In the genomic region with DNA sequence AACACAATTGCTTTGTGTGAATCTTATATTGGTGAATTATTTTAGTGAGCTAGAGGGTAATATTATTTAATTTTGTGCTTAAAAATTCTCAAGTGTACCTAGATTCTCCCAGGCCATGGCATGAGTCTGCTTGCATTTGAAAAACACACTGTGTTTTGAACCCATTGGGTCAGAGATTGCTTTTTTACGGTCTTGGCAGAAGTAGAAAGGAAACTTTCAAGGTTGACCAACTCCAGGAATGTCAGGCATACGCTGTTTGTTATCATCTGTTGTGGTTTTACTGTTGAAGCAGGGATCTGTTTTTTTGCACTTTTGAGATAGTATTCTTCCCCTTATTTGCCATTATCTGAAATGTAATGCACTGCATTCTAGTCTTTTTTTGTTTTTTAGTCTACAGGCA, we compare ENCODE assay signal across 35 cellular contexts.
DNase-seq lines count a peak whose midpoint lies in the region; ATAC-seq, FAIRE-seq and TF ChIP-seq lines count a peak whose summit lies in the region.
"Had no signal": no experiment of that assay in that cellular context is flagged by ENCODE, and none has a peak within 500 bp of the region (broad histone marks: within the 10 kb centered on the region; RNA-seq: fewer than 3 reads in every experiment).

No MANE protein-coding gene starts in this region.

- H3K4me1 ChIP-seq in DND-41 (ENCODE audit: insufficient read depth, low read length) (no peaks in the 10 kb centered on the region), H1 (replicated peaks in 1 of 4; ENCODE audit: control insufficient read depth in 3 of 4, insufficient read depth in 4 of 4, low read length in 3 of 4) (no peaks in the 10 kb centered on the region), mesendoderm (ENCODE audit: control insufficient read depth, low read depth, low read length) (no peaks in the 10 kb centered on the region)

- intact Hi-C loops in activated CD8-positive, alpha-beta T cell treated with anti-CD3 and anti-CD28 coated beads for 36 hours (cut with micrococcal nuclease), result no loop called here

- no peaks in the 10 kb centered on the region for H3K4me1 Mint-ChIP-seq in activated CD8-positive, alpha-beta T cell treated with anti-CD3 and anti-CD28 coated beads for 36 hours (ENCODE audit: low read depth)
- H3K4me1 Mint-ChIP-seq: activated CD4-positive, alpha-beta T cell treated with anti-CD3 and anti-CD28 coated beads for 36 hours; stimulated activated memory B cell treated with anti-CD40 and anti-IgM and Interleukin-4, amounts not matched to agents 10 μg/mL and 1 μg/mL and 100 μg/mL, for 72 hours had no signal

- H2BK20ac ChIP-seq in H1 (ENCODE audit: low read length), result no peak overlapping the region

- no peak overlapping the region for H3K4me2 ChIP-seq in DND-41 (ENCODE audit: insufficient read depth, low read length)
- no peak overlapping the region for H3K4me2 ChIP-seq in H1 (ENCODE audit: insufficient read depth in 1 of 2, low read depth in 2 of 2, low read length in 2 of 2)
- no peak overlapping the region for H3K4me2 ChIP-seq in mesendoderm (ENCODE audit: low read length)
- H3K4me2 ChIP-seq: BLaER1 had no signal

- H3K27me3 ChIP-seq in DND-41 (ENCODE audit: insufficient read depth, low read length, poor library complexity) (no peaks in the 10 kb centered on the region), H1 (replicated peaks in 1 of 4; ENCODE audit: control insufficient read depth in 3 of 4, extremely low read depth in 1 of 4, insufficient read depth in 3 of 4, low read length in 3 of 4) (no peaks in the 10 kb centered on the region), mesendoderm (ENCODE audit: insufficient read depth, low read length, poor library complexity) (no peaks in the 10 kb centered on the region)
- H3K27me3 ChIP-seq: BLaER1, cardiac muscle cell had no signal

- no peaks in the 10 kb centered on the region for H3K79me1 ChIP-seq in H1 (ENCODE audit: low read depth, low read length)
- H3K79me1 ChIP-seq in mesendoderm (ENCODE audit: low read length), result no peaks in the 10 kb centered on the region

- no peaks in the 10 kb centered on the region for H3K9me3 ChIP-seq in DND-41 (ENCODE audit: insufficient read depth, low read length, severe bottlenecking)
- no peaks in the 10 kb centered on the region for H3K9me3 ChIP-seq in H1 (ENCODE audit: insufficient read depth in 2 of 2, low read depth in 1 of 2, low read length in 1 of 2)
- H3K9me3 ChIP-seq: BLaER1 had no signal

- H2BK15ac ChIP-seq in H1 (ENCODE audit: low read length) (no peak overlapping the region), mesendoderm (replicated peaks; ENCODE audit: low read depth) (no peak overlapping the region)

- H3K27ac ChIP-seq in DND-41 (ENCODE audit: low read length) (no peak overlapping the region), H1 (ENCODE audit: low read depth, low read length) (no peak overlapping the region), mesendoderm (ENCODE audit: low read depth, low read length) (no peak overlapping the region)
- H3K27ac ChIP-seq: BLaER1, cardiac muscle cell, epithelial cell of prostate, GM23248, VCaP had no signal

- no peaks in the 10 kb centered on the region for H3K27me3 Mint-ChIP-seq in activated CD8-positive, alpha-beta T cell treated with anti-CD3 and anti-CD28 coated beads for 36 hours
- H3K27me3 Mint-ChIP-seq: activated CD4-positive, alpha-beta T cell treated with anti-CD3 and anti-CD28 coated beads for 36 hours; stimulated activated memory B cell treated with anti-CD40 and anti-IgM and Interleukin-4, amounts not matched to agents 10 μg/mL and 1 μg/mL and 100 μg/mL, for 72 hours; type B pancreatic cell had no signal

- H4K8ac ChIP-seq in H1 (ENCODE audit: extremely low read depth, insufficient read depth, low read length) (no peak overlapping the region), mesendoderm (ENCODE audit: low read depth, low read length) (no peak overlapping the region)

- no peak for TF ChIP-seq POLR2A in H1 (IDR thresholded peaks at IDR 0.05; ENCODE audit: control extremely low read depth in 1 of 2, low read depth in 2 of 2, low read length in 2 of 2)

- H4K20me1 ChIP-seq in DND-41 (ENCODE audit: insufficient read depth, low read length) (no peaks in the 10 kb centered on the region), H1 (replicated peaks in 1 of 2; ENCODE audit: control insufficient read depth in 1 of 2, insufficient read depth in 2 of 2, low read length in 2 of 2) (no peaks in the 10 kb centered on the region)
- H4K20me1 ChIP-seq: BLaER1 had no signal

- H3K18ac ChIP-seq in H1 (ENCODE audit: extremely low read depth, low read length) (no peak overlapping the region), mesendoderm (ENCODE audit: low read length) (no peak overlapping the region)

- no peaks in the 10 kb centered on the region for H3K23me2 ChIP-seq in H1 (ENCODE audit: low read depth, low read length)

- H3K36me3 Mint-ChIP-seq in activated CD8-positive, alpha-beta T cell treated with anti-CD3 and anti-CD28 coated beads for 36 hours (ENCODE audit: low read depth), result no peaks in the 10 kb centered on the region
- H3K36me3 Mint-ChIP-seq: activated naive CD4-positive, alpha-beta T cell treated with anti-CD3 and anti-CD28 coated beads, Interleukin-2, amount 50 U/mL, for 72 hours; stimulated activated memory B cell treated with anti-CD40 and anti-IgM and Interleukin-4, amounts not matched to agents 10 μg/mL and 1 μg/mL and 100 μg/mL, for 72 hours; type B pancreatic cell had no signal

- no peak for TF ChIP-seq EP300 in H1 (IDR thresholded peaks at IDR 0.05; ENCODE audit: borderline replicate concordance in 1 of 2, low read depth in 2 of 2, low read length in 2 of 2)

- no peak overlapping the region for H2BK120ac ChIP-seq in H1 (replicated peaks; ENCODE audit: low read depth, low read length)
- H2BK120ac ChIP-seq in mesendoderm (ENCODE audit: low read depth, low read length), result no peak overlapping the region

- H3K14ac ChIP-seq in H1 (ENCODE audit: insufficient read length), result no peak overlapping the region

- H3K56ac ChIP-seq in H1 (replicated peaks; ENCODE audit: insufficient read length, low read depth, low read length), result no peak overlapping the region
- H3K56ac ChIP-seq in mesendoderm (ENCODE audit: low read length), result no peak overlapping the region

- H3K4me3 Mint-ChIP-seq in activated CD8-positive, alpha-beta T cell treated with anti-CD3 and anti-CD28 coated beads for 36 hours, result no peak overlapping the region
- H3K4me3 Mint-ChIP-seq: activated CD4-positive, alpha-beta T cell treated with anti-CD3 and anti-CD28 coated beads for 36 hours; HFFc6; nephron; stimulated activated memory B cell treated with anti-CD40 and anti-IgM and Interleukin-4, amounts not matched to agents 10 μg/mL and 1 μg/mL and 100 μg/mL, for 72 hours; T-helper 1 cell treated with Interleukin-12 subunit alpha and Interleukin-12 subunit beta and Interleukin-4 antibody, amounts not matched to agents 30 μg/mL and 1 μg/mL, for 36 hours; type B pancreatic cell had no signal

- no peak overlapping the region for H3K27ac Mint-ChIP-seq in activated CD8-positive, alpha-beta T cell treated with anti-CD3 and anti-CD28 coated beads for 36 hours
- H3K27ac Mint-ChIP-seq: activated CD4-positive, alpha-beta T cell treated with anti-CD3 and anti-CD28 coated beads for 36 hours; activated naive CD4-positive, alpha-beta T cell treated with anti-CD3 and anti-CD28 coated beads, Interleukin-2, amount 50 U/mL, for 72 hours; HFFc6; stimulated activated memory B cell treated with anti-CD40 and anti-IgM and Interleukin-4, amounts not matched to agents 10 μg/mL and 1 μg/mL and 100 μg/mL, for 72 hours; T-helper 1 cell treated with Interleukin-12 subunit alpha and Interleukin-12 subunit beta and Interleukin-4 antibody, amounts not matched to agents 30 μg/mL and 1 μg/mL, for 36 hours; type B pancreatic cell had no signal

- ATAC-seq in DND-41 (ENCODE audit: insufficient read depth, low read depth) (no peak), HG02610 (IDR thresholded peaks at IDR 0.05; ENCODE audit: unreplicated experiment) (no peak)
- ATAC-seq in activated CD8-positive, alpha-beta T cell treated with anti-CD3 and anti-CD28 coated beads for 36 hours, result no peak
- ATAC-seq: activated CD4-positive, alpha-beta T cell treated with anti-CD3 and anti-CD28 coated beads for 36 hours; activated naive CD4-positive, alpha-beta T cell treated with anti-CD3 and anti-CD28 coated beads, Interleukin-2, amount 50 U/mL, for 72 hours; K562; PC-3; Right ventricle myocardium inferior; SK-N-SH treated with all-trans-retinoic acid at 6 μM for 48 hours; stimulated activated memory B cell treated with anti-CD40 and anti-IgM and Interleukin-4, amounts not matched to agents 10 μg/mL and 1 μg/mL and 100 μg/mL, for 72 hours had no signal

- H2AK5ac ChIP-seq in H1 (ENCODE audit: low read depth, low read length), result no peak overlapping the region
- H2AK5ac ChIP-seq in mesendoderm (ENCODE audit: low read length), result no peak overlapping the region

- H4K5ac ChIP-seq in H1 (ENCODE audit: insufficient read length, low read depth, low read length), result no peak overlapping the region
- no peak overlapping the region for H4K5ac ChIP-seq in mesendoderm (ENCODE audit: low read length)

- H3K9ac ChIP-seq in DND-41 (ENCODE audit: low read depth, low read length) (no peak overlapping the region), H1 (replicated peaks in 1 of 4; ENCODE audit: extremely low read depth in 1 of 4, low read depth in 3 of 4, low read length in 3 of 4) (no peak overlapping the region), mesendoderm (ENCODE audit: low read length) (no peak overlapping the region)
- H3K9ac ChIP-seq: BLaER1, GM23248 had no signal

- H4K91ac ChIP-seq in H1 (replicated peaks; ENCODE audit: insufficient read length, low read length), result no peak overlapping the region

- in situ Hi-C loops in GM13976 (cut with MboI; ENCODE audit: low sequenced_read_pairs, unreplicated experiment), result no loop called here

- TF ChIP-seq CTCF in DND-41 (IDR thresholded peaks at IDR 0.05; ENCODE audit: borderline replicate concordance, extremely low read depth, low read length, poor library complexity, severe bottlenecking) (no peak), H1 (IDR thresholded peaks at IDR 0.05; ENCODE audit: control extremely low read depth in 1 of 3, insufficient read depth in 1 of 3, low read depth in 1 of 3, low read length in 3 of 3) (no peak), GM13976 (IDR thresholded peaks at IDR 0.05; ENCODE audit: borderline replicate concordance, control extremely low read depth, extremely low read depth, insufficient read depth, missing control alignments) (no peak)
- no peak for TF ChIP-seq CTCF in activated CD8-positive, alpha-beta T cell treated with anti-CD3 and anti-CD28 coated beads for 36 hours (IDR thresholded peaks at IDR 0.05)

- no peaks in the 10 kb centered on the region for H3K36me3 ChIP-seq in DND-41 (ENCODE audit: insufficient read depth, low read length)
- H3K36me3 ChIP-seq in H1 (ENCODE audit: control insufficient read depth in 2 of 4, insufficient read depth in 4 of 4, low read length in 3 of 4), result no peaks in the 10 kb centered on the region
- H3K36me3 ChIP-seq in mesendoderm (ENCODE audit: control insufficient read depth, insufficient read depth, low read length), result no peaks in the 10 kb centered on the region
- H3K36me3 ChIP-seq: BLaER1, cardiac muscle cell had no signal

- H2BK5ac ChIP-seq in H1 (ENCODE audit: low read depth, low read length) (no peak overlapping the region), mesendoderm (ENCODE audit: low read length) (no peak overlapping the region)

- H3K4ac ChIP-seq in H1 (replicated peaks; ENCODE audit: insufficient read length, low read depth, low read length), result no peak overlapping the region
- H3K4ac ChIP-seq in mesendoderm (ENCODE audit: low read depth, low read length), result no peak overlapping the region

- H2BK12ac ChIP-seq in H1 (ENCODE audit: low read depth, low read length), result no peak overlapping the region

- FAIRE-seq in RCC 7860 (lab: Jason Lieb, UNC), result peak; percentile 22
- no peak for FAIRE-seq in H1 (lab: Jason Lieb, UNC)
- FAIRE-seq: colon, K562 had no signal

- WGBS in H1 (ENCODE audit: extremely low coverage in 1 of 2, insufficient coverage in 1 of 2, insufficient read length in 1 of 2, insufficient replicate concordance in 2 of 2, low coverage in 1 of 2, low lambda C conversion rate in 2 of 2, missing lambda C conversion rate in 1 of 2), 2 experiments, result 91% methylated on average over 2 of the region's 2 CpGs; no CpG with 5 or more reads in 1 of the 2 experiments
- no CpG with 5 or more reads among the region's 2 CpGs for WGBS in mesendoderm (ENCODE audit: extremely low coverage, insufficient coverage, low lambda C conversion rate)

- POLR2A ChIA-PET in H1 (lab: Charles Lee; ENCODE audit: partially characterized antibody), result no interaction called here
- POLR2A ChIA-PET in activated CD8-positive, alpha-beta T cell treated with anti-CD3 and anti-CD28 coated beads for 36 hours (lab: Charles Lee), result no interaction called here

- CTCF ChIA-PET in H1 (lab: Charles Lee; ENCODE audit: partially characterized antibody), result no interaction called here
- CTCF ChIA-PET in activated CD8-positive, alpha-beta T cell treated with anti-CD3 and anti-CD28 coated beads for 36 hours (lab: Charles Lee), result no interaction called here

- H3K79me2 ChIP-seq in DND-41 (ENCODE audit: insufficient read depth, low read length) (no peaks in the 10 kb centered on the region), H1 (ENCODE audit: control insufficient read depth in 1 of 2, insufficient read depth in 2 of 2, low read length in 2 of 2) (no peaks in the 10 kb centered on the region), mesendoderm (ENCODE audit: control insufficient read depth, insufficient read depth, low read length) (no peaks in the 10 kb centered on the region)

- no peaks in the 10 kb centered on the region for H3K9me3 Mint-ChIP-seq in activated CD8-positive, alpha-beta T cell treated with anti-CD3 and anti-CD28 coated beads for 36 hours
- H3K9me3 Mint-ChIP-seq: activated naive CD4-positive, alpha-beta T cell treated with anti-CD3 and anti-CD28 coated beads, Interleukin-2, amount 50 U/mL, for 72 hours; T-helper 1 cell treated with Interleukin-12 subunit alpha and Interleukin-12 subunit beta and Interleukin-4 antibody, amounts not matched to agents 30 μg/mL and 1 μg/mL, for 36 hours; type B pancreatic cell had no signal

- H2AFZ ChIP-seq in DND-41 (ENCODE audit: low read depth, low read length) (0 out of 2 replicates have a peak overlapping the region, but pooled peaks have one; percentile 9), H1 (ENCODE audit: low read length) (peak overlapping the region; percentile 44; the same call in 1 of the 2 replicates)
- H2AFZ ChIP-seq: GM23248 had no signal

- H3K23ac ChIP-seq in H1 (ENCODE audit: insufficient read length), result no peak overlapping the region
- H3K23ac ChIP-seq in mesendoderm (ENCODE audit: low read length), result no peak overlapping the region

- DNase-seq in DND-41 (no peak), RCC 7860 (ENCODE audit: low spot score) (peak; percentile 10), H1 (ENCODE audit: low read depth in 1 of 2, low spot score in 2 of 2) (no peak), mesendoderm (peak; percentile 50), GM13976 (ENCODE audit: low spot score) (no peak)
- DNase-seq in effector CD4-positive, alpha-beta T cell, result no peak
- no peak for DNase-seq in activated CD8-positive, alpha-beta T cell treated with anti-CD3 and anti-CD28 coated beads for 36 hours
- DNase-seq: activated CD4-positive, alpha-beta T cell treated with anti-CD3 and anti-CD28 coated beads for 36 hours; activated CD8-positive, alpha-beta memory T cell treated with anti-CD3 and anti-CD28 coated beads for 24 hours; activated T-cell treated with anti-CD3 and anti-CD28 coated beads for 4 hours; anterior cingulate cortex; DMS53; GM23248; head of caudate nucleus; HFFc6; islet precursor cell; NCI-H1105 treated with DMSO at 0.1 percent for 48 hours; NCI-H2029; NCI-H524; PC-3 had no signal

- no peak overlapping the region for H3K4me3 ChIP-seq in DND-41 (ENCODE audit: low read depth in 1 of 2, low read length in 2 of 2)
- no peak overlapping the region for H3K4me3 ChIP-seq in H1 (ENCODE audit: extremely low read depth in 1 of 4, insufficient read depth in 2 of 4, low read depth in 3 of 4, low read length in 4 of 4)
- H3K4me3 ChIP-seq in mesendoderm (ENCODE audit: low read length), result no peak overlapping the region
- H3K4me3 ChIP-seq: BLaER1, cardiac muscle cell, GM23248, K562, lung had no signal

- no peak for TF ChIP-seq RAD21 in H1 (IDR thresholded peaks at IDR 0.05 in 1 of 2, conservative IDR thresholded peaks at IDR 0.05 in 1 of 2; ENCODE audit: low read depth in 2 of 2, low read length in 2 of 2)

Comparison
In these comparisons a context has a peak if more than half of its experiments do, and no peak if none do; other contexts are left out.
1. DNase-seq: peak in RCC 7860 (single experiment) and mesendoderm (single experiment); none in DND-41 (single experiment), H1 (0 of 2), effector CD4-positive, alpha-beta T cell (single experiment), GM13976 (single experiment) and activated CD8-positive, alpha-beta T cell treated with anti-CD3 and anti-CD28 coated beads for 36 hours (single experiment).